In genomic region chr6:35896228-35896627, GRCh38 we compare ENCODE assay signal across 31 cellular contexts. TPM values are rescaled to one million over a fixed set of nuclear protein-coding genes. Genes with fewer than 3 reads are reported as not detected.
DNase-seq lines count a peak whose midpoint lies in the region; ATAC-seq, FAIRE-seq and TF ChIP-seq lines count a peak whose summit lies in the region.
"Had no signal": no experiment of that assay in that cellular context is flagged by ENCODE, and none has a peak within 500 bp of the region (broad histone marks: within the 10 kb centered on the region; RNA-seq: fewer than 3 reads in every experiment).

No MANE protein-coding gene starts in this region.

- H3K9me3 Mint-ChIP-seq in MCF 10A (ENCODE audit: unreplicated experiment) (peaks cover 6% of the 10 kb centered on the region), astrocyte (ENCODE audit: unreplicated experiment) (no peaks in the 10 kb centered on the region)
- H3K9me3 Mint-ChIP-seq: CD8-positive, alpha-beta memory T cell had no signal

- no peak overlapping the region for H3K9ac ChIP-seq in astrocyte (ENCODE audit: low read length)
- H3K9ac ChIP-seq: GM23248 had no signal

- H3K27me3 Mint-ChIP-seq in MCF 10A (ENCODE audit: insufficient read depth, unreplicated experiment): no peaks in the 10 kb centered on the region
- H3K27me3 Mint-ChIP-seq in astrocyte (ENCODE audit: low read depth, unreplicated experiment): no peaks in the 10 kb centered on the region
- H3K27me3 Mint-ChIP-seq: CD8-positive, alpha-beta memory T cell had no signal

- TF ChIP-seq CTCF in MCF 10A (IDR thresholded peaks at IDR 0.05; ENCODE audit: unreplicated experiment): no peak
- no peak for TF ChIP-seq CTCF in breast epithelium (IDR thresholded peaks at IDR 0.05)
- TF ChIP-seq CTCF in astrocyte (IDR thresholded peaks at IDR 0.05; ENCODE audit: insufficient read depth, low read depth, low read length): no peak
- TF ChIP-seq CTCF in neutrophil (IDR thresholded peaks at IDR 0.05): no peak
- TF ChIP-seq CTCF in lower leg skin (IDR thresholded peaks at IDR 0.05): no peak

- no peak for ATAC-seq in HG02938 (IDR thresholded peaks at IDR 0.05; ENCODE audit: unreplicated experiment)
- ATAC-seq: PC-3, Right ventricle myocardium inferior, SK-N-SH treated with all-trans-retinoic acid at 6 μM for 48 hours had no signal

- H3K4me3 ChIP-seq in breast epithelium (no peak overlapping the region), astrocyte (ENCODE audit: insufficient read depth, low read depth, low read length) (no peak overlapping the region), neutrophil (ENCODE audit: low read depth in 1 of 2, low read length in 1 of 2) (no peak overlapping the region), lower leg skin (ENCODE audit: low read depth, poor library complexity, severe bottlenecking) (no peak overlapping the region)
- H3K4me3 ChIP-seq: GM23248, HAP-1, SJCRH30 had no signal

- H3K36me3 Mint-ChIP-seq in MCF 10A (ENCODE audit: insufficient read depth, unreplicated experiment) (peaks cover 30% of the 10 kb centered on the region), astrocyte (ENCODE audit: low read depth, unreplicated experiment) (peaks cover 17% of the 10 kb centered on the region)

- peaks cover 64% of the 10 kb centered on the region for H4K20me1 ChIP-seq in astrocyte (ENCODE audit: insufficient read depth, low read length)

- intact Hi-C loops in MCF 10A (cut with micrococcal nuclease) (no loop called here), breast epithelium (cut with DNase I; ENCODE audit: low total_unique reads) (no loop called here), lower leg skin (cut with DNase I; ENCODE audit: low total_unique reads) (no loop called here)

- peaks cover 20% of the 10 kb centered on the region for H3K4me1 Mint-ChIP-seq in MCF 10A (ENCODE audit: insufficient read depth, unreplicated experiment)
- H3K4me1 Mint-ChIP-seq in astrocyte (ENCODE audit: low read depth, unreplicated experiment): peaks cover 30% of the 10 kb centered on the region

- FAIRE-seq in astrocyte (lab: Jason Lieb, UNC): no peak
- FAIRE-seq: GM18507, HepG2 had no signal

- H3K27me3 ChIP-seq in breast epithelium (no peaks in the 10 kb centered on the region), astrocyte (ENCODE audit: insufficient read depth, low read length) (no peaks in the 10 kb centered on the region), neutrophil (no peaks in the 10 kb centered on the region)
- H3K27me3 ChIP-seq: BE2C, SJCRH30 had no signal

- H3K27ac ChIP-seq in breast epithelium (no peak overlapping the region), astrocyte (ENCODE audit: low read depth, low read length) (peak overlapping the region; percentile 1), neutrophil (peak overlapping the region; percentile 50)
- H3K27ac ChIP-seq: 22Rv1, GM23248, SJCRH30 had no signal

- H3K4me2 ChIP-seq in astrocyte (ENCODE audit: low read length): no peak overlapping the region

- WGBS in lower leg skin, 2 donors: 93 to 95% methylated on average over 1 of the region's 1 CpG

- CTCF ChIA-PET in MCF 10A (lab: Yijun Ruan, JAX): no interaction called here

- DNase-seq in MCF 10A (ENCODE audit: unreplicated experiment) (no peak), breast epithelium (ENCODE audit: low spot score in 2 of 2) (no peak), astrocyte (ENCODE audit: low read depth) (no peak), lower leg skin (ENCODE audit: low spot score in 2 of 2) (no peak), NCI-H2196 treated with DMSO at 0.1 percent for 48 hours (lab: John Stamatoyannopoulos, UW; ENCODE audit: unreplicated experiment) (no peak), germinal center (ENCODE audit: low spot score) (no peak)
- DNase-seq: BE2C; CD8-positive, alpha-beta memory T cell; DMS153; DND-41; GM23248; Kasumi-1; MV-4-11; NCI-H1105 treated with DMSO at 0.1 percent for 48 hours; NCI-H146; NCI-H1930; NCI-H2107; NCI-H446 treated with DMSO at 0.1 percent for 48 hours; NCI-H82; NK-92 treated with Interleukin-12 subunit alpha and Interleukin-12 subunit beta, amount 100 ng/mL, for 24 hours; SJCRH30 had no signal

- H3K9me3 ChIP-seq in breast epithelium (no peaks in the 10 kb centered on the region), astrocyte (ENCODE audit: insufficient read depth, low read depth, low read length) (no peaks in the 10 kb centered on the region), neutrophil (no peaks in the 10 kb centered on the region)
- H3K9me3 ChIP-seq: BE2C, HAP-1, SJCRH30 had no signal

- BruUV-seq in MCF 10A (replicated peaks; lab: Mats Ljungman, UMichigan): no TSS peak

- H2AFZ ChIP-seq in astrocyte (ENCODE audit: low read depth, low read length): no peak overlapping the region
- H2AFZ ChIP-seq: GM23248 had no signal

- no peak overlapping the region for H3K4me3 Mint-ChIP-seq in MCF 10A (ENCODE audit: unreplicated experiment)
- no peak overlapping the region for H3K4me3 Mint-ChIP-seq in astrocyte (ENCODE audit: unreplicated experiment)
- H3K4me3 Mint-ChIP-seq: CD14-positive monocyte; CD8-positive, alpha-beta memory T cell had no signal

- H3K79me2 ChIP-seq in astrocyte (ENCODE audit: insufficient read depth, low read length): peaks cover 98% of the 10 kb centered on the region

- H3K4me1 ChIP-seq in breast epithelium (no peaks in the 10 kb centered on the region), astrocyte (ENCODE audit: insufficient read depth, low read length) (no peaks in the 10 kb centered on the region), neutrophil (ENCODE audit: control insufficient read depth in 1 of 2, insufficient read depth in 1 of 2, low read depth in 1 of 2, low read length in 1 of 2) (peaks cover 0 to 5% of the 10 kb centered on the region in 2 experiments)
- H3K4me1 ChIP-seq: BE2C, SJCRH30 had no signal

- H3K27ac Mint-ChIP-seq in MCF 10A (ENCODE audit: low read depth, unreplicated experiment) (peak overlapping the region; percentile 31), astrocyte (ENCODE audit: unreplicated experiment) (peak overlapping the region; percentile 56)

- H3K36me3 ChIP-seq in breast epithelium: no peaks in the 10 kb centered on the region
- no peaks in the 10 kb centered on the region for H3K36me3 ChIP-seq in astrocyte (ENCODE audit: insufficient read depth, low read length)
- peaks cover 46% of the 10 kb centered on the region for H3K36me3 ChIP-seq in neutrophil

- TF ChIP-seq POLR2A in breast epithelium (IDR thresholded peaks at IDR 0.05) (no peak), lower leg skin (IDR thresholded peaks at IDR 0.05) (no peak)

- POLR2A ChIA-PET in MCF 10A (lab: Yijun Ruan, JAX): no interaction called here

RNA-seq across cellular contexts. Expression of gene SRPK1, which starts 24.7 kb away (rescaled TPM):
- 80.7 and 83.9 TPM in 2 replicates for total RNA-seq in MCF 10A (2022)
- 10 to 100 TPM; 29.1 to 77.7 (median 61.3) TPM for total RNA-seq in breast epithelium
- total RNA-seq in astrocyte: 52.2 and 58.6 TPM in 2 replicates
- total RNA-seq in lower leg skin: 100 to 1,000 TPM in 3 of 4 donors, 10 to 100 TPM in 1; 98.3 to 145 (median 111) TPM

Comparison
In these comparisons a context has a peak if more than half of its experiments do, and no peak if none do; other contexts are left out.
1. H3K27ac ChIP-seq: peak in astrocyte (single experiment) and neutrophil (single experiment); none in breast epithelium (0 of 2).